1 cellular context compared by ENCODE assay signal in the genomic region with DNA sequence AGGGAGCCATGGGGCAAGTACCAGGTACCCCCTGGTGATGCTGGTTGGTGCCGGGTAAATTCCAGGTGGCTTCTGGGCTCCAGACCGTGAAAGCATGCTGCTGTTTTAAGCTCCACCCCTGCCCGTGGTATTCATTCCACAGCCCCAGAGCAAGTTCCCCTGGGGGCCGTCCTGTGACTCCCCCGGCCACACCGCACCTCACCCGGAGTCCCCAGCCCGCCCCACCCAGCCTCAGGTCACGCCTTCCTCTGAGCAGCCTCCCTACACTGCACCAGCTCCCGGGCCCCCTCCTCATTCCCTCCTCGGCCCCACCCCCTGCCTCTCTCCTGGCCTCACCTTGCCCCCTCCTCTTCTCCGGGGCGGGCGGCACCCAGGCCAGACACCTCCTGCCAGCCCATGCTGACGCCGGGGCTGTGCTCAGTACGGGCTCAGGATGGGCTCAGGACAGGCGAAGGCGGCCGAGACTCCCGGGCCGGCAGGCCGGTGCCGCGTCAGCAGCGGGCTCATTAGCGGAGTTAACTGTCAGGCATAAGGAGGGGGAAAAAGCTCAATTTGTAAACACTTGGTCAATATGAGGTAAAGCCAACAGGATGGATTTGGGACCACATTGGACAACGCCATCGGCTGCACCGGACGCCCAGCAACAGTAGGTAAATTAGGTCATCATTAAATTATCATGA.
TF ChIP-seq lines count a peak whose summit lies in the region.

No MANE protein-coding gene starts in this region.

TF ChIP-seq in GM23338, 12 proteins besides CTCF, POLR2A, EP300 and RAD21 (continued from another document):
- TF ChIP-seq, protein P1, sequence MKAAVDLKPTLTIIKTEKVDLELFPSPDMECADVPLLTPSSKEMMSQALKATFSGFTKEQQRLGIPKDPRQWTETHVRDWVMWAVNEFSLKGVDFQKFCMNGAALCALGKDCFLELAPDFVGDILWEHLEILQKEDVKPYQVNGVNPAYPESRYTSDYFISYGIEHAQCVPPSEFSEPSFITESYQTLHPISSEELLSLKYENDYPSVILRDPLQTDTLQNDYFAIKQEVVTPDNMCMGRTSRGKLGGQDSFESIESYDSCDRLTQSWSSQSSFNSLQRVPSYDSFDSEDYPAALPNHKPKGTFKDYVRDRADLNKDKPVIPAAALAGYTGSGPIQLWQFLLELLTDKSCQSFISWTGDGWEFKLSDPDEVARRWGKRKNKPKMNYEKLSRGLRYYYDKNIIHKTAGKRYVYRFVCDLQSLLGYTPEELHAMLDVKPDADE (IDR thresholded peaks at IDR 0.05) = no peak
- TF ChIP-seq EZH2 (IDR thresholded peaks at IDR 0.05; ENCODE audit: low read depth, unreplicated experiment) (no peak), EZH2phosphoT487 (IDR thresholded peaks at IDR 0.05; ENCODE audit: unreplicated experiment) (no peak), ZNF331 (CRISPR knock-in tag; IDR thresholded peaks at IDR 0.05; ENCODE audit: low read depth) (no peak), CREB1 (CRISPR knock-in tag; IDR thresholded peaks at IDR 0.05; ENCODE audit: low read depth) (no peak)
- TF ChIP-seq, protein P2, sequence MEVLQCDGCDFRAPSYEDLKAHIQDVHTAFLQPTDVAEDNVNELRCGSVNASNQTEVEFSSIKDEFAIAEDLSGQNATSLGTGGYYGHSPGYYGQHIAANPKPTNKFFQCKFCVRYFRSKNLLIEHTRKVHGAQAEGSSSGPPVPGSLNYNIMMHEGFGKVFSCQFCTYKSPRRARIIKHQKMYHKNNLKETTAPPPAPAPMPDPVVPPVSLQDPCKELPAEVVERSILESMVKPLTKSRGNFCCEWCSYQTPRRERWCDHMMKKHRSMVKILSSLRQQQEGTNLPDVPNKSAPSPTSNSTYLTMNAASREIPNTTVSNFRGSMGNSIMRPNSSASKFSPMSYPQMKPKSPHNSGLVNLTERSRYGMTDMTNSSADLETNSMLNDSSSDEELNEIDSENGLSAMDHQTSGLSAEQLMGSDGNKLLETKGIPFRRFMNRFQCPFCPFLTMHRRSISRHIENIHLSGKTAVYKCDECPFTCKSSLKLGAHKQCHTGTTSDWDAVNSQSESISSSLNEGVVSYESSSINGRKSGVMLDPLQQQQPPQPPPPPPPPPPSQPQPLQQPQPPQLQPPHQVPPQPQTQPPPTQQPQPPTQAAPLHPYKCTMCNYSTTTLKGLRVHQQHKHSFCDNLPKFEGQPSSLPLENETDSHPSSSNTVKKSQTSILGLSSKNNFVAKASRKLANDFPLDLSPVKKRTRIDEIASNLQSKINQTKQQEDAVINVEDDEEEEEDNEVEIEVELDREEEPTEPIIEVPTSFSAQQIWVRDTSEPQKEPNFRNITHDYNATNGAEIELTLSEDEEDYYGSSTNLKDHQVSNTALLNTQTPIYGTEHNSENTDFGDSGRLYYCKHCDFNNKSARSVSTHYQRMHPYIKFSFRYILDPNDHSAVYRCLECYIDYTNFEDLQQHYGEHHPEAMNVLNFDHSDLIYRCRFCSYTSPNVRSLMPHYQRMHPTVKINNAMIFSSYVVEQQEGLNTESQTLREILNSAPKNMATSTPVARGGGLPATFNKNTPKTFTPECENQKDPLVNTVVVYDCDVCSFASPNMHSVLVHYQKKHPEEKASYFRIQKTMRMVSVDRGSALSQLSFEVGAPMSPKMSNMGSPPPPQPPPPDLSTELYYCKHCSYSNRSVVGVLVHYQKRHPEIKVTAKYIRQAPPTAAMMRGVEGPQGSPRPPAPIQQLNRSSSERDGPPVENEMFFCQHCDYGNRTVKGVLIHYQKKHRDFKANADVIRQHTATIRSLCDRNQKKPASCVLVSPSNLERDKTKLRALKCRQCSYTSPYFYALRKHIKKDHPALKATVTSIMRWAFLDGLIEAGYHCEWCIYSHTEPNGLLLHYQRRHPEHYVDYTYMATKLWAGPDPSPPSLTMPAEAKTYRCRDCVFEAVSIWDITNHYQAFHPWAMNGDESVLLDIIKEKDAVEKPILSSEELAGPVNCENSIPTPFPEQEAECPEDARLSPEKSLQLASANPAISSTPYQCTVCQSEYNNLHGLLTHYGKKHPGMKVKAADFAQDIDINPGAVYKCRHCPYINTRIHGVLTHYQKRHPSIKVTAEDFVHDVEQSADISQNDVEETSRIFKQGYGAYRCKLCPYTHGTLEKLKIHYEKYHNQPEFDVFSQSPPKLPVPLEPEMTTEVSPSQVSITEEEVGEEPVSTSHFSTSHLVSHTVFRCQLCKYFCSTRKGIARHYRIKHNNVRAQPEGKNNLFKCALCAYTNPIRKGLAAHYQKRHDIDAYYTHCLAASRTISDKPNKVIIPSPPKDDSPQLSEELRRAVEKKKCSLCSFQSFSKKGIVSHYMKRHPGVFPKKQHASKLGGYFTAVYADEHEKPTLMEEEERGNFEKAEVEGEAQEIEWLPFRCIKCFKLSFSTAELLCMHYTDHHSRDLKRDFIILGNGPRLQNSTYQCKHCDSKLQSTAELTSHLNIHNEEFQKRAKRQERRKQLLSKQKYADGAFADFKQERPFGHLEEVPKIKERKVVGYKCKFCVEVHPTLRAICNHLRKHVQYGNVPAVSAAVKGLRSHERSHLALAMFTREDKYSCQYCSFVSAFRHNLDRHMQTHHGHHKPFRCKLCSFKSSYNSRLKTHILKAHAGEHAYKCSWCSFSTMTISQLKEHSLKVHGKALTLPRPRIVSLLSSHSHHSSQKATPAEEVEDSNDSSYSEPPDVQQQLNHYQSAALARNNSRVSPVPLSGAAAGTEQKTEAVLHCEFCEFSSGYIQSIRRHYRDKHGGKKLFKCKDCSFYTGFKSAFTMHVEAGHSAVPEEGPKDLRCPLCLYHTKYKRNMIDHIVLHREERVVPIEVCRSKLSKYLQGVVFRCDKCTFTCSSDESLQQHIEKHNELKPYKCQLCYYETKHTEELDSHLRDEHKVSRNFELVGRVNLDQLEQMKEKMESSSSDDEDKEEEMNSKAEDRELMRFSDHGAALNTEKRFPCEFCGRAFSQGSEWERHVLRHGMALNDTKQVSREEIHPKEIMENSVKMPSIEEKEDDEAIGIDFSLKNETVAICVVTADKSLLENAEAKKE (CRISPR knock-in tag; IDR thresholded peaks at IDR 0.05) = no peak
TF ChIP-seq in GM23338: peak in this region for 0.
